ENCODE assay signal across 13 cellular contexts in genomic region chr18:58891753-58892152, GRCh38. TPM values are rescaled to one million over a fixed set of nuclear protein-coding genes. Genes with fewer than 3 reads are reported as not detected.
A peak's percentile ranks its signal among the peaks of the same experiment; 100 is the strongest.
DNase-seq lines count a peak whose midpoint lies in the region; ATAC-seq and TF ChIP-seq lines count a peak whose summit lies in the region.
"Had no signal": no experiment of that assay in that cellular context is flagged by ENCODE, and none has a peak within 500 bp of the region (broad histone marks: within the 10 kb centered on the region; RNA-seq: fewer than 3 reads in every experiment).

No MANE protein-coding gene starts in this region.

- H3K9ac ChIP-seq in fibroblast of lung (ENCODE audit: insufficient read depth, low read length), result peak overlapping the region; percentile 69
- H3K9ac ChIP-seq: KMS-11 had no signal

- no peak for ATAC-seq in GM18870 (IDR thresholded peaks at IDR 0.05; ENCODE audit: unreplicated experiment)
- no peak for ATAC-seq in stimulated activated effector memory CD8-positive, alpha-beta T cell treated with anti-CD3 and anti-CD28 coated beads, Interleukin-12 subunit alpha, Interleukin-12 subunit beta, amount 100 ng/mL, for 72 hours

- TF ChIP-seq CTCF in fibroblast of lung (conservative IDR thresholded peaks at IDR 0.05 in 1 of 2, IDR thresholded peaks at IDR 0.05 in 1 of 2; ENCODE audit: low read depth in 1 of 2, low read length in 2 of 2) (no peak), sigmoid colon (IDR thresholded peaks at IDR 0.05) (no peak)

- H2AFZ ChIP-seq in ACC112 (ENCODE audit: low read length, unreplicated experiment) (peak overlapping the region; percentile 20), fibroblast of lung (ENCODE audit: low read length) (peak overlapping the region; percentile 80)

- no peak overlapping the region for H3K4me3 Mint-ChIP-seq in stimulated activated effector memory CD8-positive, alpha-beta T cell treated with anti-CD3 and anti-CD28 coated beads, Interleukin-12 subunit alpha, Interleukin-12 subunit beta, amount 100 ng/mL, for 72 hours
- H3K4me3 Mint-ChIP-seq: stimulated activated naive CD8-positive, alpha-beta T cell treated with anti-CD3 and anti-CD28 coated beads, Interleukin-15, Interleukin-2, amounts not matched to agents 100 ng/mL and 50 ng/mL, for 24 hours had no signal

- H3K27me3 ChIP-seq in ACC112 (ENCODE audit: insufficient read depth, low read length) (no peaks in the 10 kb centered on the region), fibroblast of lung (ENCODE audit: control insufficient read depth, insufficient read depth, low read length) (no peaks in the 10 kb centered on the region), sigmoid colon (no peaks in the 10 kb centered on the region)

- peaks cover 8% of the 10 kb centered on the region for H3K36me3 Mint-ChIP-seq in stimulated activated effector memory CD8-positive, alpha-beta T cell treated with anti-CD3 and anti-CD28 coated beads, Interleukin-12 subunit alpha, Interleukin-12 subunit beta, amount 100 ng/mL, for 72 hours

- H3K9me3 ChIP-seq in fibroblast of lung (ENCODE audit: control insufficient read depth, insufficient read depth, low read depth, low read length) (no peaks in the 10 kb centered on the region), sigmoid colon (no peaks in the 10 kb centered on the region)

- whole genome bisulfite sequencing in sigmoid colon, 2 donors, result 81 to 85% methylated on average over 4 of the region's 4 CpGs

- DNase-seq in RPMI7951 (ENCODE audit: low read depth) (peak; percentile 35), fibroblast of lung (ENCODE audit: low read depth in 2 of 2) (peak in 1 of 2 donors; percentile 39), sigmoid colon (no peak), DMS 273 (lab: John Stamatoyannopoulos, UW; ENCODE audit: unreplicated experiment) (no peak)
- DNase-seq in effector CD4-positive, alpha-beta T cell, result no peak
- no peak for DNase-seq in stimulated activated effector memory CD8-positive, alpha-beta T cell treated with anti-CD3 and anti-CD28 coated beads, Interleukin-12 subunit alpha, Interleukin-12 subunit beta, amount 100 ng/mL, for 72 hours (ENCODE audit: low spot score in 2 of 2)
- DNase-seq: AML-193, NCI-H2171 treated with DMSO at 0.1 percent for 48 hours had no signal

- TF ChIP-seq EP300 in sigmoid colon (IDR thresholded peaks at IDR 0.05), result no peak

- H3K9me3 Mint-ChIP-seq in stimulated activated effector memory CD8-positive, alpha-beta T cell treated with anti-CD3 and anti-CD28 coated beads, Interleukin-12 subunit alpha, Interleukin-12 subunit beta, amount 100 ng/mL, for 72 hours, result no peaks in the 10 kb centered on the region
- H3K9me3 Mint-ChIP-seq: stimulated activated naive CD8-positive, alpha-beta T cell treated with anti-CD3 and anti-CD28 coated beads, Interleukin-15, Interleukin-2, amounts not matched to agents 100 ng/mL and 50 ng/mL, for 24 hours had no signal

- H3K36me3 ChIP-seq in ACC112 (ENCODE audit: insufficient read depth, low read length), result no peaks in the 10 kb centered on the region
- H3K36me3 ChIP-seq in fibroblast of lung (ENCODE audit: control insufficient read depth, insufficient read depth, low read length), result no peaks in the 10 kb centered on the region
- peaks cover 0 to 6% (median 0%) of the 10 kb centered on the region in 4 donors for H3K36me3 ChIP-seq in sigmoid colon

- H3K4me1 ChIP-seq in ACC112 (ENCODE audit: control insufficient read depth, insufficient read depth, low read length, unreplicated experiment), result peaks cover 34% of the 10 kb centered on the region
- peaks cover 6% of the 10 kb centered on the region for H3K4me1 ChIP-seq in fibroblast of lung (ENCODE audit: control insufficient read depth, extremely low read depth, insufficient read depth, low read length)
- peaks cover 0 to 29% (median 15%) of the 10 kb centered on the region in 4 donors for H3K4me1 ChIP-seq in sigmoid colon

- no peaks in the 10 kb centered on the region for H4K20me1 ChIP-seq in fibroblast of lung (ENCODE audit: control insufficient read depth, extremely low read depth, insufficient read depth, low read length)

- intact Hi-C loops in sigmoid colon (cut with DNase I), result no loop called here

- peak overlapping the region; percentile 72 for H3K4me3 ChIP-seq in ACC112 (ENCODE audit: low read depth, low read length)
- H3K4me3 ChIP-seq in fibroblast of lung (replicated peaks in 1 of 4; ENCODE audit: control extremely low read depth in 1 of 4, insufficient read depth in 1 of 4, low read depth in 3 of 4, low read length in 4 of 4), result peak overlapping the region; percentile 37 to 49 (median 44)
- H3K4me3 ChIP-seq in sigmoid colon, result peak overlapping the region in 1 of 4 donors; percentile 17

- H3K4me1 Mint-ChIP-seq in stimulated activated effector memory CD8-positive, alpha-beta T cell treated with anti-CD3 and anti-CD28 coated beads, Interleukin-12 subunit alpha, Interleukin-12 subunit beta, amount 100 ng/mL, for 72 hours, result peaks cover 24% of the 10 kb centered on the region

- H3K27ac ChIP-seq in ACC112 (ENCODE audit: low read depth, low read length) (peak overlapping the region; percentile 53), fibroblast of lung (ENCODE audit: insufficient read depth, low read length) (peak overlapping the region; percentile 70), sigmoid colon (peak overlapping the region; percentile 0 to 33 (median 13))
- H3K27ac ChIP-seq: epithelial cell of prostate, KMS-11 had no signal

- no peak for TF ChIP-seq POLR2A in sigmoid colon (IDR thresholded peaks at IDR 0.05)

- H3K27ac Mint-ChIP-seq in stimulated activated effector memory CD8-positive, alpha-beta T cell treated with anti-CD3 and anti-CD28 coated beads, Interleukin-12 subunit alpha, Interleukin-12 subunit beta, amount 100 ng/mL, for 72 hours, result no peak overlapping the region
- H3K27ac Mint-ChIP-seq: stimulated activated naive CD8-positive, alpha-beta T cell treated with anti-CD3 and anti-CD28 coated beads, Interleukin-15, Interleukin-2, amounts not matched to agents 100 ng/mL and 50 ng/mL, for 24 hours had no signal

- H3K79me2 ChIP-seq in ACC112 (ENCODE audit: control insufficient read depth, insufficient read depth, low read length, unreplicated experiment), result peaks cover 46% of the 10 kb centered on the region
- peaks cover 9% of the 10 kb centered on the region for H3K79me2 ChIP-seq in fibroblast of lung (ENCODE audit: control insufficient read depth, insufficient read depth, low read length)

- H3K4me2 ChIP-seq in fibroblast of lung (ENCODE audit: extremely low read depth, insufficient read depth, low read length), result peak overlapping the region; percentile 99
- H3K4me2 ChIP-seq: KMS-11 had no signal

RNA-seq across cellular contexts. Expression of gene ZNF532, which starts 27.1 kb away (rescaled TPM):
- 16.8 and 17.8 TPM in 2 replicates for total RNA-seq in RPMI7951 (2014; rRNA removed; shearing (Covaris generic))
- 44.4 and 64.6 TPM in 2 replicates for total RNA-seq in fibroblast of lung
- 54.2 and 57.3 TPM in 2 replicates for polyA plus RNA-seq in fibroblast of lung
- 23.9 and 25.9 TPM in 2 replicates for polyA plus RNA-seq in fibroblast of lung (2012)
- polyA minus RNA-seq in fibroblast of lung (ENCODE audit: low replicate concordance), result 73.8 and 150 TPM in 2 replicates
- total RNA-seq in sigmoid colon, result 100 to 1,000 TPM in 1 of 4 donors, 10 to 100 TPM in 3; 71.0 to 104 (median 78.8) TPM
- polyA plus RNA-seq in sigmoid colon, result 10 to 100 TPM in 1 of 3 donors, 1 to 10 TPM in 2; 1.4 to 10.1 (median 3.6) TPM

Comparison
In these comparisons a context has a peak if more than half of its experiments do, and no peak if none do; other contexts are left out.
1. H3K27ac ChIP-seq: peak in every context shown above with its lines; median percentile 70 in fibroblast of lung; 53 in ACC112; 13 in sigmoid colon.